In the genomic region with DNA sequence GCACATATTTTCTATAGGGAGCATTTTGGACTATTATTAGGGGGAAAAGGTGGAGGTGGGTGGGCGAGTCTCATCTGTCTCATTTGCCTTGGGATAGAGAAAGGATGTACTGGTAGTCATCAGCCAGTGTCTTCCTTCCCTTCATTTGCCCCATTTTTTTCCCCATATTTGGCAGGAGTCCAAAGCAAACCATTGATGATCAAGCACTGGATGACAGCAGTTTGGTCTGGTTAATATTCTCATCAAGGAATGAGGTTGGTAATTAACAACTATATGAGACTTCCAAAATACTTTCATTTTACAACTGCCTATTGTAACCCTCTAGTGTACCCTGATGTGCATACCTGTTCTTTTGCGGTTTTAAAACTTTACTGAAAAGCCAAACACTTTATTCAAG, we compare ENCODE assay signal across 1 cellular context.
A peak's percentile ranks its signal among the peaks of the same experiment; 100 is the strongest.
TF ChIP-seq lines count a peak whose summit lies in the region.

No MANE protein-coding gene starts in this region.

TF ChIP-seq in K562, 482 proteins besides CTCF, POLR2A, EP300 and RAD21:
- TF ChIP-seq NFIC (IDR thresholded peaks at IDR 0.05) (peak; percentile 22; the same call in 1 of the 2 replicates), CTBP1 (IDR thresholded peaks at IDR 0.05; ENCODE audit: borderline replicate concordance) (no peak), TEAD1 (CRISPR knock-in tag; IDR thresholded peaks at IDR 0.05) (no peak), POLR3A (IDR thresholded peaks at IDR 0.05; ENCODE audit: borderline replicate concordance, extremely low read depth, insufficient read depth, insufficient read length) (no peak), ZNF24 (IDR thresholded peaks at IDR 0.05) (no peak)
